9 cellular contexts compared by ENCODE assay signal in genomic region chr7:379456-380225, GRCh38.
DNase-seq lines count a peak whose midpoint lies in the region; ATAC-seq, FAIRE-seq and TF ChIP-seq lines count a peak whose summit lies in the region.
"Had no signal": no experiment of that assay in that cellular context is flagged by ENCODE, and none has a peak within 500 bp of the region (broad histone marks: within the 10 kb centered on the region; RNA-seq: fewer than 3 reads in every experiment).

No MANE protein-coding gene starts in this region.

- FAIRE-seq in K562 (lab: Jason Lieb, UNC) = no peak

- H3K27ac ChIP-seq in K562 (ENCODE audit: extremely low read depth, low read depth, low read length) = no peak overlapping the region
- H3K27ac ChIP-seq in mesenchymal stem cell (ENCODE audit: low read length, poor library complexity, severe bottlenecking) = no peak overlapping the region
- H3K27ac ChIP-seq in tibial artery = no peak overlapping the region

- BruUV-seq in K562 (replicated peaks; lab: Mats Ljungman, UMichigan) = no TSS peak

- peaks cover 6% of the 10 kb centered on the region; the same call in 1 of the 2 replicates for H4K20me1 ChIP-seq in K562 (replicated peaks; ENCODE audit: control insufficient read depth, insufficient read depth, low read length)

- no peak overlapping the region for H4K91ac ChIP-seq in mesenchymal stem cell (ENCODE audit: low read length)

- WGBS in K562 (ENCODE audit: insufficient coverage, low coverage, missing lambda C conversion rate) = under 1% methylated on average over 26 of the region's 51 CpGs
- WGBS in mesenchymal stem cell = 34% methylated on average over 49 of the region's 51 CpGs

- peaks cover 0 to 46% of the 10 kb centered on the region in 2 experiments; a peak in 2 of 5 replicates for H3K4me1 ChIP-seq in K562 (replicated peaks in 1 of 2; ENCODE audit: control insufficient read depth in 2 of 2, insufficient read depth in 2 of 2, low read length in 2 of 2)
- peaks cover 10% of the 10 kb centered on the region for H3K4me1 ChIP-seq in mesenchymal stem cell (ENCODE audit: control insufficient read depth, insufficient read depth, low read depth, low read length)
- peaks cover 0 to 15% (median 7%) of the 10 kb centered on the region in 4 donors for H3K4me1 ChIP-seq in tibial artery

- intact Hi-C loops in activated CD4-positive, alpha-beta T cell treated with anti-CD3 and anti-CD28 coated beads, Interleukin-2, amount 10 ng/mL, durations not matched to agents 24 days and 14 days (cut with micrococcal nuclease) = no loop called here
- intact Hi-C loops in K562 (cut with micrococcal nuclease) = no loop called here
- intact Hi-C loops in tibial artery (cut with DNase I; ENCODE audit: low total_unique reads) = no loop called here

- CTCF ChIA-PET in K562 (lab: Yijun Ruan, JAX; ENCODE audit: low intra/inter-chr PET ratio) = no interaction called here

- H3K36me3 ChIP-seq in K562 (ENCODE audit: control insufficient read depth, insufficient read depth, low read length) (no peaks in the 10 kb centered on the region), mesenchymal stem cell (ENCODE audit: control insufficient read depth in 1 of 2, insufficient read depth in 2 of 2, low read depth in 1 of 2, low read length in 2 of 2) (no peaks in the 10 kb centered on the region), tibial artery (no peaks in the 10 kb centered on the region)

- no peaks in the 10 kb centered on the region for H3K79me2 ChIP-seq in K562 (ENCODE audit: control insufficient read depth, insufficient read depth, low read length)

- no peak overlapping the region for H2BK120ac ChIP-seq in mesenchymal stem cell (ENCODE audit: low read depth, low read length)

- POLR2A ChIA-PET in K562 (lab: Yijun Ruan, JAX) = interaction anchor here (1.1 kb wide), 1 partner anchor 96 kb away, joined by 3 read pairs; no protein-coding TSS in a partner anchor

- H2BK12ac ChIP-seq in mesenchymal stem cell (ENCODE audit: low read length in 2 of 2) = no peak overlapping the region

- peaks cover 2% of the 10 kb centered on the region for H3K36me3 Mint-ChIP-seq in activated CD4-positive, alpha-beta T cell treated with anti-CD3 and anti-CD28 coated beads, Interleukin-2, amount 10 ng/mL, durations not matched to agents 24 days and 14 days (ENCODE audit: low read depth)

- no peak overlapping the region for H3K4me3 ChIP-seq in K562
- H3K4me3 ChIP-seq in mesenchymal stem cell (ENCODE audit: insufficient read depth in 1 of 2, low read depth in 1 of 2, low read length in 2 of 2) = no peak overlapping the region
- peak overlapping the region; percentile 33 to 37 for H3K4me3 ChIP-seq in tibial artery

- H2AK5ac ChIP-seq in mesenchymal stem cell (ENCODE audit: low read length, severe bottlenecking) = no peak overlapping the region

- no peak overlapping the region for H2AFZ ChIP-seq in K562 (ENCODE audit: low read depth, low read length)
- H2AFZ ChIP-seq in mesenchymal stem cell (ENCODE audit: low read depth, low read length) = no peak overlapping the region

- no peaks in the 10 kb centered on the region for H3K9me1 ChIP-seq in K562 (ENCODE audit: control insufficient read depth, insufficient read depth, low read length)

- H3K23ac ChIP-seq in mesenchymal stem cell (ENCODE audit: low read length in 2 of 2) = no peak overlapping the region

- TF ChIP-seq EP300 in K562 (IDR thresholded peaks at IDR 0.05; ENCODE audit: low read length) = no peak

- H3K9ac ChIP-seq in K562 (ENCODE audit: insufficient read depth in 1 of 2, low read depth in 2 of 2, low read length in 2 of 2) (no peak overlapping the region; a peak in 1 of 4 replicates), mesenchymal stem cell (ENCODE audit: low read length) (no peak overlapping the region)

- H4K8ac ChIP-seq in mesenchymal stem cell (ENCODE audit: low read length) = no peak overlapping the region

- H2BK15ac ChIP-seq in mesenchymal stem cell (ENCODE audit: low read depth, poor library complexity, severe bottlenecking) = no peak overlapping the region

- no peak overlapping the region for H2BK5ac ChIP-seq in mesenchymal stem cell (ENCODE audit: low read depth, low read length, poor library complexity, severe bottlenecking)

- no peaks in the 10 kb centered on the region for H3K9me3 ChIP-seq in K562 (replicated peaks; ENCODE audit: control insufficient read depth, insufficient read depth, low read depth, low read length)
- H3K9me3 ChIP-seq in mesenchymal stem cell (ENCODE audit: control insufficient read depth, low read length) = peaks cover 8% of the 10 kb centered on the region
- peaks cover 0 to 9% (median 8%) of the 10 kb centered on the region in 3 donors for H3K9me3 ChIP-seq in tibial artery

- no peak overlapping the region for H3K27ac Mint-ChIP-seq in activated CD4-positive, alpha-beta T cell treated with anti-CD3 and anti-CD28 coated beads, Interleukin-2, amount 10 ng/mL, durations not matched to agents 24 days and 14 days

- peak overlapping the region; percentile 37 for H3K4me3 Mint-ChIP-seq in activated CD4-positive, alpha-beta T cell treated with anti-CD3 and anti-CD28 coated beads, Interleukin-2, amount 10 ng/mL, durations not matched to agents 24 days and 14 days

- no peaks in the 10 kb centered on the region for H3K79me1 ChIP-seq in mesenchymal stem cell (replicated peaks; ENCODE audit: low read length, poor library complexity, severe bottlenecking)

- peaks cover 16% of the 10 kb centered on the region for H3K4me1 Mint-ChIP-seq in activated CD4-positive, alpha-beta T cell treated with anti-CD3 and anti-CD28 coated beads, Interleukin-2, amount 10 ng/mL, durations not matched to agents 24 days and 14 days

- peaks cover 22% of the 10 kb centered on the region for H3K27me3 Mint-ChIP-seq in activated CD4-positive, alpha-beta T cell treated with anti-CD3 and anti-CD28 coated beads, Interleukin-2, amount 10 ng/mL, durations not matched to agents 24 days and 14 days

- H3K18ac ChIP-seq in mesenchymal stem cell (ENCODE audit: low read depth in 1 of 2, low read length in 2 of 2) = peak overlapping the region in 1 of 2 experiments; percentile 58

- no peak overlapping the region for H3K14ac ChIP-seq in mesenchymal stem cell (ENCODE audit: low read length in 2 of 2)

- TF ChIP-seq CTCF in K562 (IDR thresholded peaks at IDR 0.05 in 2 of 3, conservative IDR thresholded peaks at IDR 0.05 in 1 of 3; ENCODE audit: insufficient read depth in 2 of 3, low read depth in 1 of 3, low read length in 3 of 3) (no peak), tibial artery (IDR thresholded peaks at IDR 0.05) (no peak)

- TF ChIP-seq POLR2A in K562 (conservative IDR thresholded peaks at IDR 0.05) = no peak

- no peak for TF ChIP-seq RAD21 in K562 (CRISPR knock-in tag; conservative IDR thresholded peaks at IDR 0.05 in 1 of 2, IDR thresholded peaks at IDR 0.05 in 1 of 2)

- peaks cover 43 to 64% of the 10 kb centered on the region in 2 experiments for H3K27me3 ChIP-seq in K562 (ENCODE audit: control insufficient read depth in 2 of 2, insufficient read depth in 2 of 2, low read length in 2 of 2)
- peaks cover 57 to 85% of the 10 kb centered on the region in 2 experiments for H3K27me3 ChIP-seq in mesenchymal stem cell (ENCODE audit: control insufficient read depth in 1 of 2, insufficient read depth in 1 of 2, low read length in 2 of 2)
- peaks cover 0 to 39% of the 10 kb centered on the region in 2 donors for H3K27me3 ChIP-seq in tibial artery

- no peak overlapping the region for H3K4ac ChIP-seq in mesenchymal stem cell (ENCODE audit: low read depth in 1 of 2, low read length in 2 of 2)

- H3K4me2 ChIP-seq in K562 (ENCODE audit: insufficient read depth, low read length) (no peak overlapping the region), mesenchymal stem cell (ENCODE audit: low read length, poor library complexity, severe bottlenecking) (no peak overlapping the region)

- ATAC-seq in K562 (peak; percentile 53), HG03442 (IDR thresholded peaks at IDR 0.05; ENCODE audit: unreplicated experiment) (no peak), HG02870 (IDR thresholded peaks at IDR 0.05; ENCODE audit: unreplicated experiment) (no peak)
- ATAC-seq: HCT116 had no signal

- H3K9me3 Mint-ChIP-seq in activated CD4-positive, alpha-beta T cell treated with anti-CD3 and anti-CD28 coated beads, Interleukin-2, amount 10 ng/mL, durations not matched to agents 24 days and 14 days = peaks cover 24% of the 10 kb centered on the region

- in situ Hi-C loops in K562 (cut with MboI) = no loop called here

- no peak for DNase-seq in activated CD4-positive, alpha-beta T cell treated with anti-CD3 and anti-CD28 coated beads, Interleukin-2, amount 10 ng/mL, durations not matched to agents 24 days and 14 days
- no peak for DNase-seq in activated CD4-positive, alpha-beta T cell treated with anti-CD3 and anti-CD28 coated beads for 48 hours
- DNase-seq in K562 (ENCODE audit: extremely low read depth in 1 of 4, low spot score in 3 of 4) (peak in 3 of 4 experiments; percentile 12 to 49 (median 46)), mesenchymal stem cell (peak; percentile 4), tibial artery (peak in 1 of 2 donors; percentile 19), H4 (ENCODE audit: low spot score) (no peak)

TF ChIP-seq in K562, 482 proteins besides CTCF, POLR2A, EP300 and RAD21:
- TF ChIP-seq L3MBTL2 (IDR thresholded peaks at IDR 0.05) = peak; percentile 17; the same call in 1 of the 2 replicates
- no peak for TF ChIP-seq DNMT1 (IDR thresholded peaks at IDR 0.05)

Comparison
In these comparisons a context has a peak if more than half of its experiments do, and no peak if none do; other contexts are left out.
1. DNase-seq: peak in K562 (3 of 4) and mesenchymal stem cell (single experiment); none in activated CD4-positive, alpha-beta T cell treated with anti-CD3 and anti-CD28 coated beads, Interleukin-2, amount 10 ng/mL, durations not matched to agents 24 days and 14 days (single experiment), activated CD4-positive, alpha-beta T cell treated with anti-CD3 and anti-CD28 coated beads for 48 hours (single experiment) and H4 (single experiment).
2. H3K4me3 ChIP-seq: peak in tibial artery (2 of 2); none in K562 (single experiment) and mesenchymal stem cell (0 of 2).